In the genomic region with DNA sequence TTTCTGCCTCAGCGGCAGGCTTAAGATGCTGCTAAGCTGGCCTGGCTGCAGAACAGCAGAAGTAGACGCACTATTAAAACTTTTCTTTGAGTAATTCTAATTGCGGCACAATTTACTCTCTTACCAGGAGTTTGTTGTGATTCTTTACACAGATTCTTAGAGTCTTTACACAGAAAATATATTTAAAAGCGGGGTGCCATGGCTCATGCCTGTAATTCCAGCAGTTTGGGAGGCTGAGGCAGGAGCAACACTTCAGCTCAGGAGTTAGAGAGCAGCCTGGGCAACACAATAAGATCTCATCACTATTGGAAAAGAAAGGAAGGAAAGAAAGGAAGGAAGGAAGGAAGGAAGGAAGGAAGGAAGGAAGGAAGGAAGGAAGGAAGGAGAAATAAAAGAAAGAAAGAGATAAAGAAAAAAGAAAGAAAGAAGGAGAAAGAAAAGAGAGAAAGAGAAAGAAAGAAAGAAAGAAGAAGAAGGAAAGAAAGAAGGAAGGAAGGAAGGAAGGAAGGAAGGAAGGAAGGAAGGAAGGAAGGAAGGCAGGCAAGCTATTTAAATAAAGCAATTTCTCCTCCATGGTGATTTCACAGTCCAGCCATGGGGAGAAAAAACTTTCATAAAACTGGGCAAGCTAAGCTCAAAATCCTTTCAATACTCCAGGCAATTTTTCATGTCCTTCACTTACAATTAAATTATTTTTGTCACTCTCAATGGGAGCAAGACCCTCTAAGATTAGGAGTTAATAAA, we compare ENCODE assay signal across 1 cellular context.
TF ChIP-seq lines count a peak whose summit lies in the region.

No MANE protein-coding gene starts in this region.

TF ChIP-seq in A549, 52 proteins besides CTCF, POLR2A, EP300 and RAD21 (continued from another document):
- TF ChIP-seq, protein P1, sequence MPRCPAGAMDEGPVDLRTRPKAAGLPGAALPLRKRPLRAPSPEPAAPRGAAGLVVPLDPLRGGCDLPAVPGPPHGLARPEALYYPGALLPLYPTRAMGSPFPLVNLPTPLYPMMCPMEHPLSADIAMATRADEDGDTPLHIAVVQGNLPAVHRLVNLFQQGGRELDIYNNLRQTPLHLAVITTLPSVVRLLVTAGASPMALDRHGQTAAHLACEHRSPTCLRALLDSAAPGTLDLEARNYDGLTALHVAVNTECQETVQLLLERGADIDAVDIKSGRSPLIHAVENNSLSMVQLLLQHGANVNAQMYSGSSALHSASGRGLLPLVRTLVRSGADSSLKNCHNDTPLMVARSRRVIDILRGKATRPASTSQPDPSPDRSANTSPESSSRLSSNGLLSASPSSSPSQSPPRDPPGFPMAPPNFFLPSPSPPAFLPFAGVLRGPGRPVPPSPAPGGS (IDR thresholded peaks at IDR 0.05): no peak
